In genomic region chr12:30753233-30753632, GRCh38 we compare ENCODE assay signal across 1 cellular context.
TF ChIP-seq lines count a peak whose summit lies in the region.

No MANE protein-coding gene starts in this region.

TF ChIP-seq in K562, 482 proteins besides CTCF, POLR2A, EP300 and RAD21 (continued from another document):
- TF ChIP-seq UBTF (IDR thresholded peaks at IDR 0.05; ENCODE audit: borderline replicate concordance in 1 of 2, low read depth in 2 of 2, low read length in 2 of 2) (0 out of 4 replicates have a peak, but pooled peaks of 1 of the 2 experiments have one; percentile 32), PML (IDR thresholded peaks at IDR 0.05; ENCODE audit: low read length) (no peak)
TF ChIP-seq in K562: peak in this region for 2.
